ENCODE assay signal across 33 cellular contexts in the genomic region with DNA sequence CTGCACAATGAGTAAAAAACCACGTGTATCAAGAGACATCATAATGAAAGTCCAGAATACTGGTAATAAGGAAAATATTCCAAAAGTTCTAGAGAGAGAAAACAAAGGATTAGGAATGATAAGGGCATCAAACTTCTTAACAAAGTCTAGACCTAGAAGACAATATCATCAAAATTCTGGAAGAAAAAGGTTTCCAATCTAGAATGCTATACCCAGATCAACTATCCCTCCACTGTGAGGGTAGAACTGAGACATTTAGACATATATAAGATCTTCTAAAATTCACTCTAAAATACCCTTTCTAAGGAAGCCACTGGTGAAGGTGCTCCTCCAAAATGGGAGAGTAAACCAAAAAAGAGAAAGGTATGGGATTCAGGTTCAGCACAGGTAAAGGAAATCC. TPM values are rescaled to one million over a fixed set of nuclear protein-coding genes. Genes with fewer than 3 reads are reported as not detected.
A peak's percentile ranks its signal among the peaks of the same experiment; 100 is the strongest.
DNase-seq lines count a peak whose midpoint lies in the region; ATAC-seq lines count a peak whose summit lies in the region.
"Had no signal": no experiment of that assay in that cellular context is flagged by ENCODE, and none has a peak within 500 bp of the region (broad histone marks: within the 10 kb centered on the region; RNA-seq: fewer than 3 reads in every experiment).

No MANE protein-coding gene starts in this region.

- peak overlapping the region; percentile 22 for H3K4me3 Mint-ChIP-seq in activated CD4-positive, alpha-beta T cell treated with anti-CD3 and anti-CD28 coated beads, Interleukin-2, amount 10 ng/mL, durations not matched to agents 24 days and 14 days
- no peak overlapping the region for H3K4me3 Mint-ChIP-seq in activated CD4-positive, alpha-beta T cell treated with anti-CD3 and anti-CD28 coated beads, Interleukin-2, amount 10 ng/mL, durations not matched to agents 7 days and 5 days
- peak overlapping the region in 7 of 8 donors; percentile 30 to 71 (median 69) for H3K4me3 Mint-ChIP-seq in CD4-positive, alpha-beta memory T cell
- H3K4me3 Mint-ChIP-seq in activated T-helper 17 cell treated with anti-CD3 and anti-CD28 coated beads, Interleukin-2, amount 50 U/mL, for 72 hours = peak overlapping the region; percentile 97
- peak overlapping the region; percentile 25 to 72 (median 51) for H3K4me3 Mint-ChIP-seq in naive thymus-derived CD8-positive, alpha-beta T cell
- H3K4me3 Mint-ChIP-seq: memory B cell had no signal

- H3K27me3 Mint-ChIP-seq in activated CD4-positive, alpha-beta T cell treated with anti-CD3 and anti-CD28 coated beads, Interleukin-2, amount 10 ng/mL, durations not matched to agents 24 days and 14 days = no peaks in the 10 kb centered on the region
- no peaks in the 10 kb centered on the region for H3K27me3 Mint-ChIP-seq in activated CD4-positive, alpha-beta T cell treated with anti-CD3 and anti-CD28 coated beads, Interleukin-2, amount 10 ng/mL, durations not matched to agents 7 days and 5 days
- no peaks in the 10 kb centered on the region for H3K27me3 Mint-ChIP-seq in CD4-positive, alpha-beta memory T cell
- no peaks in the 10 kb centered on the region for H3K27me3 Mint-ChIP-seq in activated T-helper 17 cell treated with anti-CD3 and anti-CD28 coated beads, Interleukin-2, amount 50 U/mL, for 72 hours
- H3K27me3 Mint-ChIP-seq in naive thymus-derived CD8-positive, alpha-beta T cell = no peaks in the 10 kb centered on the region
- H3K27me3 Mint-ChIP-seq: memory B cell had no signal

- peaks cover 39% of the 10 kb centered on the region for H3K4me1 ChIP-seq in CD4-positive, alpha-beta memory T cell (ENCODE audit: insufficient read depth, low read length)
- H3K4me1 ChIP-seq: prostate gland had no signal

- no peak overlapping the region for H3K4me3 ChIP-seq in CD4-positive, alpha-beta memory T cell (ENCODE audit: low read length in 2 of 2)
- H3K4me3 ChIP-seq: A549, colonic mucosa, prostate gland, sigmoid colon, thyroid gland had no signal

- H3K4me1 Mint-ChIP-seq in activated CD4-positive, alpha-beta T cell treated with anti-CD3 and anti-CD28 coated beads, Interleukin-2, amount 10 ng/mL, durations not matched to agents 24 days and 14 days = peaks cover 38% of the 10 kb centered on the region
- H3K4me1 Mint-ChIP-seq in activated CD4-positive, alpha-beta T cell treated with anti-CD3 and anti-CD28 coated beads, Interleukin-2, amount 10 ng/mL, durations not matched to agents 7 days and 5 days = peaks cover 71% of the 10 kb centered on the region
- peaks cover 31 to 69% (median 51%) of the 10 kb centered on the region in 4 donors for H3K4me1 Mint-ChIP-seq in CD4-positive, alpha-beta memory T cell
- peaks cover 23% of the 10 kb centered on the region for H3K4me1 Mint-ChIP-seq in activated T-helper 17 cell treated with anti-CD3 and anti-CD28 coated beads, Interleukin-2, amount 50 U/mL, for 72 hours
- H3K4me1 Mint-ChIP-seq in naive thymus-derived CD8-positive, alpha-beta T cell = peaks cover 38 to 67% (median 55%) of the 10 kb centered on the region in 4 donors

- H3K36me3 ChIP-seq in CD4-positive, alpha-beta memory T cell (ENCODE audit: insufficient read depth, low read length) = no peaks in the 10 kb centered on the region
- H3K36me3 ChIP-seq: prostate gland, thyroid gland had no signal

- no peak for ATAC-seq in activated T-helper 17 cell treated with anti-CD3 and anti-CD28 coated beads, Interleukin-2, amount 50 U/mL, for 72 hours (replicated peaks)
- ATAC-seq in naive thymus-derived CD8-positive, alpha-beta T cell = no peak
- no peak for ATAC-seq in left ventricle myocardium superior
- ATAC-seq: A549, left colon had no signal

- peaks cover 10% of the 10 kb centered on the region for H3K9me3 Mint-ChIP-seq in activated CD4-positive, alpha-beta T cell treated with anti-CD3 and anti-CD28 coated beads, Interleukin-2, amount 10 ng/mL, durations not matched to agents 24 days and 14 days
- H3K9me3 Mint-ChIP-seq in activated CD4-positive, alpha-beta T cell treated with anti-CD3 and anti-CD28 coated beads, Interleukin-2, amount 10 ng/mL, durations not matched to agents 7 days and 5 days = peaks cover 16% of the 10 kb centered on the region
- peaks cover 0 to 12% (median 10%) of the 10 kb centered on the region in 8 donors for H3K9me3 Mint-ChIP-seq in CD4-positive, alpha-beta memory T cell
- peaks cover 10% of the 10 kb centered on the region for H3K9me3 Mint-ChIP-seq in activated T-helper 17 cell treated with anti-CD3 and anti-CD28 coated beads, Interleukin-2, amount 50 U/mL, for 72 hours
- H3K9me3 Mint-ChIP-seq in naive thymus-derived CD8-positive, alpha-beta T cell = peaks cover 1 to 16% (median 9%) of the 10 kb centered on the region in 9 donors

- H3K27ac Mint-ChIP-seq in activated CD4-positive, alpha-beta T cell treated with anti-CD3 and anti-CD28 coated beads, Interleukin-2, amount 10 ng/mL, durations not matched to agents 24 days and 14 days = no peak overlapping the region
- H3K27ac Mint-ChIP-seq in activated CD4-positive, alpha-beta T cell treated with anti-CD3 and anti-CD28 coated beads, Interleukin-2, amount 10 ng/mL, durations not matched to agents 7 days and 5 days = no peak overlapping the region
- H3K27ac Mint-ChIP-seq in CD4-positive, alpha-beta memory T cell = peak overlapping the region in 5 of 7 donors; percentile 53 to 87 (median 61)
- H3K27ac Mint-ChIP-seq in activated T-helper 17 cell treated with anti-CD3 and anti-CD28 coated beads, Interleukin-2, amount 50 U/mL, for 72 hours = peak overlapping the region; percentile 4
- H3K27ac Mint-ChIP-seq in naive thymus-derived CD8-positive, alpha-beta T cell = peak overlapping the region in 7 of 10 donors; percentile 12 to 79 (median 72)
- H3K27ac Mint-ChIP-seq: memory B cell had no signal

- CTCF ChIA-PET in activated CD4-positive, alpha-beta T cell treated with anti-CD3 and anti-CD28 coated beads, Interleukin-2, amount 10 ng/mL, durations not matched to agents 7 days and 5 days (lab: Charles Lee) = interaction anchor here (1.0 kb wide), 1 partner anchor 11 kb away, joined by 3 read pairs; no protein-coding TSS in a partner anchor
- CTCF ChIA-PET in CD4-positive, alpha-beta memory T cell (lab: Charles Lee; ENCODE audit: partially characterized antibody) = interaction anchor here (1.3 to 4.1 kb wide), 4 partner anchors 10 to 215 kb away, joined by 3 to 36 read pairs (median 3); partner anchors contain the start of genes C12orf57, C1R and RNU7-1

- POLR2A ChIA-PET in activated CD4-positive, alpha-beta T cell treated with anti-CD3 and anti-CD28 coated beads, Interleukin-2, amount 10 ng/mL, durations not matched to agents 7 days and 5 days (lab: Charles Lee) = no interaction called here
- POLR2A ChIA-PET in CD4-positive, alpha-beta memory T cell (lab: Charles Lee; ENCODE audit: partially characterized antibody) = interaction anchor here (3.8 kb wide), 1 partner anchor 161 kb away, joined by 62 read pairs; the partner anchor contains the start of genes C12orf57 and RNU7-1
- POLR2A ChIA-PET in naive thymus-derived CD8-positive, alpha-beta T cell (lab: Charles Lee) = no interaction called here

- intact Hi-C loops in activated CD4-positive, alpha-beta T cell treated with anti-CD3 and anti-CD28 coated beads, Interleukin-2, amount 10 ng/mL, durations not matched to agents 24 days and 14 days (cut with micrococcal nuclease) = no loop called here
- intact Hi-C loops in CD4-positive, alpha-beta memory T cell (cut with micrococcal nuclease) = no loop called here
- intact Hi-C loops in left ventricle myocardium superior (cut with micrococcal nuclease) = loop anchor here (10.0 kb wide), 1 partner anchor 151 kb away; the partner anchor contains the start of gene PTPN6

- DNase-seq in activated CD4-positive, alpha-beta T cell treated with anti-CD3 and anti-CD28 coated beads, Interleukin-2, amount 10 ng/mL, durations not matched to agents 24 days and 14 days = no peak
- DNase-seq in activated CD4-positive, alpha-beta T cell treated with anti-CD3 and anti-CD28 coated beads, Interleukin-2, amount 10 ng/mL, durations not matched to agents 7 days and 5 days = no peak
- no peak for DNase-seq in CD4-positive, alpha-beta memory T cell
- DNase-seq in naive thymus-derived CD8-positive, alpha-beta T cell = no peak
- no peak for DNase-seq in LoVo (ENCODE audit: low spot score)
- no peak for DNase-seq in left ventricle myocardium superior
- DNase-seq in DMS79 treated with DMSO at 0.1 percent for 48 hours (lab: John Stamatoyannopoulos, UW) = no peak
- DNase-seq: activated naive CD4-positive, alpha-beta T cell; activated T-cell treated with anti-CD3 and anti-CD28 coated beads, Interleukin-2, amount 50 U/mL, for 1 hour; aorta; colonic mucosa; effector CD8-positive, alpha-beta T cell; H7; hippocampal formation; left colon; MV-4-11; NCI-H1436 treated with DMSO at 0.1 percent for 48 hours; NCI-H2081 treated with DMSO at 0.1 percent for 48 hours; NCI-H2227 treated with DMSO at 0.1 percent for 48 hours; NCI-H526; NK-92 treated with Interleukin-12 subunit alpha and Interleukin-12 subunit beta, amount 100 ng/mL, for 24 hours; nucleus accumbens; stimulated activated CD4-positive, alpha-beta T cell treated with anti-CD3 and anti-CD28 coated beads, Interleukin-12 subunit alpha, Interleukin-12 subunit beta, amount 100 ng/mL, for 4 hours; stimulated activated CD4-positive, alpha-beta T cell treated with anti-CD3 and anti-CD28 coated beads, Interleukin-2, amount 100 ng/mL, for 48 hours; thyroid gland had no signal

- no peak overlapping the region for H3K27ac ChIP-seq in CD4-positive, alpha-beta memory T cell (ENCODE audit: low read depth, low read length)
- H3K27ac ChIP-seq: A549, colonic mucosa, HL-60, prostate gland, sigmoid colon had no signal

- H3K27me3 ChIP-seq in CD4-positive, alpha-beta memory T cell (ENCODE audit: insufficient read depth, low read length) = no peaks in the 10 kb centered on the region
- H3K27me3 ChIP-seq: colonic mucosa, sigmoid colon, thyroid gland had no signal

- peaks cover 50% of the 10 kb centered on the region for H3K36me3 Mint-ChIP-seq in activated CD4-positive, alpha-beta T cell treated with anti-CD3 and anti-CD28 coated beads, Interleukin-2, amount 10 ng/mL, durations not matched to agents 24 days and 14 days (ENCODE audit: low read depth)
- H3K36me3 Mint-ChIP-seq in activated CD4-positive, alpha-beta T cell treated with anti-CD3 and anti-CD28 coated beads, Interleukin-2, amount 10 ng/mL, durations not matched to agents 7 days and 5 days (ENCODE audit: low read depth) = peaks cover 48% of the 10 kb centered on the region
- peaks cover 28 to 51% of the 10 kb centered on the region in 2 donors for H3K36me3 Mint-ChIP-seq in CD4-positive, alpha-beta memory T cell
- H3K36me3 Mint-ChIP-seq in activated T-helper 17 cell treated with anti-CD3 and anti-CD28 coated beads, Interleukin-2, amount 50 U/mL, for 72 hours (ENCODE audit: low read depth) = peaks cover 65% of the 10 kb centered on the region
- H3K36me3 Mint-ChIP-seq in naive thymus-derived CD8-positive, alpha-beta T cell = peaks cover 10 to 24% (median 13%) of the 10 kb centered on the region in 3 donors

- H3K9me3 ChIP-seq in CD4-positive, alpha-beta memory T cell (ENCODE audit: control insufficient read depth in 1 of 2, low read length in 2 of 2) = no peaks in the 10 kb centered on the region
- H3K9me3 ChIP-seq: colonic mucosa, prostate gland, thyroid gland had no signal

RNA-seq across cellular contexts. Expression of gene C1RL, which starts 2.9 kb away (rescaled TPM):
- 19.8 and 23.0 TPM in 2 replicates for total RNA-seq in activated CD4-positive, alpha-beta T cell treated with anti-CD3 and anti-CD28 coated beads, Interleukin-2, amount 10 ng/mL, durations not matched to agents 24 days and 14 days
- 10 to 100 TPM; 31.2 to 31.4 TPM for total RNA-seq in activated CD4-positive, alpha-beta T cell treated with anti-CD3 and anti-CD28 coated beads, Interleukin-2, amount 10 ng/mL, durations not matched to agents 7 days and 5 days
- total RNA-seq in CD4-positive, alpha-beta memory T cell = 10 to 100 TPM; 30.7 to 33.6 TPM
- polyA plus RNA-seq in CD4-positive, alpha-beta memory T cell = 1 to 10 TPM; 4.9 to 9.6 TPM
- 10 to 100 TPM; 14.0 to 30.6 TPM for total RNA-seq in activated T-helper 17 cell treated with anti-CD3 and anti-CD28 coated beads, Interleukin-2, amount 50 U/mL, for 72 hours
- 10 to 100 TPM; 20.7 to 24.1 TPM for total RNA-seq in naive thymus-derived CD8-positive, alpha-beta T cell
- 1 to 10 TPM; 3.7 to 5.7 (median 4.8) TPM for polyA plus RNA-seq in naive thymus-derived CD8-positive, alpha-beta T cell
- total RNA-seq in left ventricle myocardium superior = 10.9 TPM

RNA-seq across cellular contexts. Expression of gene C1R, which starts 13.8 kb away (rescaled TPM):
- total RNA-seq in activated CD4-positive, alpha-beta T cell treated with anti-CD3 and anti-CD28 coated beads, Interleukin-2, amount 10 ng/mL, durations not matched to agents 24 days and 14 days = 1.4 and 2.5 TPM in 2 replicates
- 1 to 10 TPM; 2.2 to 3.5 TPM for total RNA-seq in activated CD4-positive, alpha-beta T cell treated with anti-CD3 and anti-CD28 coated beads, Interleukin-2, amount 10 ng/mL, durations not matched to agents 7 days and 5 days
- total RNA-seq in CD4-positive, alpha-beta memory T cell = 1 to 10 TPM in 1 of 2 experiments, under 1 TPM in 1; 0.86 to 2.3 TPM
- polyA plus RNA-seq in CD4-positive, alpha-beta memory T cell = under 1 TPM; 0.44 to 0.53 TPM
- 1 to 10 TPM; 3.2 to 3.3 TPM for total RNA-seq in activated T-helper 17 cell treated with anti-CD3 and anti-CD28 coated beads, Interleukin-2, amount 50 U/mL, for 72 hours
- total RNA-seq in naive thymus-derived CD8-positive, alpha-beta T cell = 1 to 10 TPM; 1.4 to 1.5 TPM
- polyA plus RNA-seq in naive thymus-derived CD8-positive, alpha-beta T cell = 1 to 10 TPM; 1.5 to 3.2 (median 2.5) TPM
- 142 TPM for total RNA-seq in left ventricle myocardium superior

RNA-seq across cellular contexts. Expression of gene RBP5, which starts 22.6 kb away (rescaled TPM):
- total RNA-seq in activated CD4-positive, alpha-beta T cell treated with anti-CD3 and anti-CD28 coated beads, Interleukin-2, amount 10 ng/mL, durations not matched to agents 24 days and 14 days = not detected in 2 replicates
- total RNA-seq in activated CD4-positive, alpha-beta T cell treated with anti-CD3 and anti-CD28 coated beads, Interleukin-2, amount 10 ng/mL, durations not matched to agents 7 days and 5 days = under 1 TPM in 1 of 2 experiments, not detected in 1; 0.42 TPM
- 1 to 10 TPM; 1.2 to 1.3 TPM for total RNA-seq in CD4-positive, alpha-beta memory T cell
- polyA plus RNA-seq in CD4-positive, alpha-beta memory T cell = not detected
- total RNA-seq in activated T-helper 17 cell treated with anti-CD3 and anti-CD28 coated beads, Interleukin-2, amount 50 U/mL, for 72 hours = not detected
- 1 to 10 TPM in 1 of 2 experiments, under 1 TPM in 1; 0.69 to 1.1 TPM for total RNA-seq in naive thymus-derived CD8-positive, alpha-beta T cell
- polyA plus RNA-seq in naive thymus-derived CD8-positive, alpha-beta T cell = not detected
- total RNA-seq in left ventricle myocardium superior = 0.89 TPM
- total RNA-seq: epithelial cell of proximal tubule, SK-MEL-5 had no signal

RNA-seq across cellular contexts. Expression of gene CLSTN3, which starts 24.1 kb away (rescaled TPM):
- 42.1 and 47.0 TPM in 2 replicates for total RNA-seq in activated CD4-positive, alpha-beta T cell treated with anti-CD3 and anti-CD28 coated beads, Interleukin-2, amount 10 ng/mL, durations not matched to agents 24 days and 14 days
- 10 to 100 TPM; 74.0 to 74.1 TPM for total RNA-seq in activated CD4-positive, alpha-beta T cell treated with anti-CD3 and anti-CD28 coated beads, Interleukin-2, amount 10 ng/mL, durations not matched to agents 7 days and 5 days
- total RNA-seq in CD4-positive, alpha-beta memory T cell = 10 to 100 TPM; 50.7 to 58.5 TPM
- 1 to 10 TPM; 6.7 to 7.5 TPM for polyA plus RNA-seq in CD4-positive, alpha-beta memory T cell
- total RNA-seq in activated T-helper 17 cell treated with anti-CD3 and anti-CD28 coated beads, Interleukin-2, amount 50 U/mL, for 72 hours = 10 to 100 TPM; 51.8 to 61.9 TPM
- total RNA-seq in naive thymus-derived CD8-positive, alpha-beta T cell = 10 to 100 TPM; 21.7 to 24.8 TPM
- 1 to 10 TPM; 2.9 to 6.4 (median 5.8) TPM for polyA plus RNA-seq in naive thymus-derived CD8-positive, alpha-beta T cell
- total RNA-seq in left ventricle myocardium superior = 6.4 TPM

RNA-seq across cellular contexts. Expression of gene C1S, which starts 45.6 kb away (rescaled TPM):
- total RNA-seq in activated CD4-positive, alpha-beta T cell treated with anti-CD3 and anti-CD28 coated beads, Interleukin-2, amount 10 ng/mL, durations not matched to agents 24 days and 14 days = 1.9 and 2.6 TPM in 2 replicates
- total RNA-seq in activated CD4-positive, alpha-beta T cell treated with anti-CD3 and anti-CD28 coated beads, Interleukin-2, amount 10 ng/mL, durations not matched to agents 7 days and 5 days = 1 to 10 TPM; 1.1 to 1.4 TPM
- 1 to 10 TPM; 1.3 to 2.6 TPM for total RNA-seq in CD4-positive, alpha-beta memory T cell
- not detected for polyA plus RNA-seq in CD4-positive, alpha-beta memory T cell
- total RNA-seq in activated T-helper 17 cell treated with anti-CD3 and anti-CD28 coated beads, Interleukin-2, amount 50 U/mL, for 72 hours = 10 to 100 TPM in 1 of 2 donors, 1 to 10 TPM in 1; 6.9 to 13.1 TPM
- total RNA-seq in naive thymus-derived CD8-positive, alpha-beta T cell = 1 to 10 TPM; 2.3 to 3.3 TPM
- polyA plus RNA-seq in naive thymus-derived CD8-positive, alpha-beta T cell = under 1 TPM in 1 of 3 donors, not detected in 2; 0.15 TPM
- total RNA-seq in left ventricle myocardium superior = 116 TPM

Comparison
In these comparisons a context has a peak if more than half of its experiments do, and no peak if none do; other contexts are left out.
1. H3K27ac Mint-ChIP-seq: peak in CD4-positive, alpha-beta memory T cell (5 of 7), activated T-helper 17 cell treated with anti-CD3 and anti-CD28 coated beads, Interleukin-2, amount 50 U/mL, for 72 hours (single experiment) and naive thymus-derived CD8-positive, alpha-beta T cell (7 of 10); none in activated CD4-positive, alpha-beta T cell treated with anti-CD3 and anti-CD28 coated beads, Interleukin-2, amount 10 ng/mL, durations not matched to agents 24 days and 14 days (single experiment) and activated CD4-positive, alpha-beta T cell treated with anti-CD3 and anti-CD28 coated beads, Interleukin-2, amount 10 ng/mL, durations not matched to agents 7 days and 5 days (single experiment).
2. RNA of gene C1R, which starts 13.8 kb away (total RNA-seq): 142 TPM in left ventricle myocardium superior (single experiment); 2.2 to 3.5 TPM in activated CD4-positive, alpha-beta T cell treated with anti-CD3 and anti-CD28 coated beads, Interleukin-2, amount 10 ng/mL, durations not matched to agents 7 days and 5 days, 3.2 to 3.3 TPM in activated T-helper 17 cell treated with anti-CD3 and anti-CD28 coated beads, Interleukin-2, amount 50 U/mL, for 72 hours, 1.4 to 2.5 TPM in activated CD4-positive, alpha-beta T cell treated with anti-CD3 and anti-CD28 coated beads, Interleukin-2, amount 10 ng/mL, durations not matched to agents 24 days and 14 days, 0.86 to 2.3 TPM in CD4-positive, alpha-beta memory T cell and 1.4 to 1.5 TPM in naive thymus-derived CD8-positive, alpha-beta T cell; every median in the first group is over 10 times any median in the second.